ENCODE assay signal across 10 cellular contexts in genomic region chr17:58205936-58206335, GRCh38. TPM values are rescaled to one million over a fixed set of nuclear protein-coding genes. Genes with fewer than 3 reads are reported as not detected.
"Had no signal": no experiment of that assay in that cellular context is flagged by ENCODE, and none has a peak within 500 bp of the region (broad histone marks: within the 10 kb centered on the region; RNA-seq: fewer than 3 reads in every experiment).

No MANE protein-coding gene starts in this region.

- H3K27ac ChIP-seq: HL-60 had no signal

- H3K4me1 ChIP-seq: HAP-1 had no signal

- H2AFZ ChIP-seq: GM23338 had no signal

- H3K9me3 Mint-ChIP-seq: GM23338, HFFc6 had no signal

- DNase-seq: HFFc6, IMR-90, KG1 had no signal

- H3K4me1 Mint-ChIP-seq: GM23338 had no signal

- H3K27ac Mint-ChIP-seq: GM23338, HFFc6 had no signal

- H3K9me3 ChIP-seq: HAP-1 had no signal

- H3K4me3 ChIP-seq: GM23338, HAP-1, K562 had no signal

- H3K4me3 Mint-ChIP-seq: GM23338, HFFc6 had no signal

- H3K4me2 ChIP-seq: GM23338 had no signal

- H3K36me3 ChIP-seq: HAP-1 had no signal

RNA-seq across cellular contexts. Expression of gene EPX, which starts 13.4 kb away (rescaled TPM):
- total RNA-seq: H1, HepG2, HFFc6, IMR-90 had no signal
- polyA plus RNA-seq: GM23338, H1, HepG2, IMR-90 had no signal

RNA-seq across cellular contexts. Expression of gene LPO, which starts 32.4 kb away (rescaled TPM):
- total RNA-seq: HepG2, HFFc6, IMR-90 had no signal
- polyA plus RNA-seq: HepG2, IMR-90 had no signal

RNA-seq across cellular contexts. Expression of gene OR4D2, which starts 39.2 kb away (rescaled TPM):
- total RNA-seq: GM23338, H1, HepG2, HFFc6, HT1080, IMR-90, K562 had no signal
- polyA plus RNA-seq: GM23338, H1, HepG2, IMR-90, K562 had no signal

RNA-seq across cellular contexts. Expression of gene OR4D1, which starts 57.8 kb away (rescaled TPM):
- total RNA-seq: HepG2, HFFc6, HT1080, IMR-90, K562 had no signal
- polyA plus RNA-seq: HepG2, IMR-90, K562 had no signal
